In genomic region chr4:84673475-84674230, GRCh38 we compare ENCODE assay signal across 15 cellular contexts.
DNase-seq lines count a peak whose midpoint lies in the region; ATAC-seq, FAIRE-seq and TF ChIP-seq lines count a peak whose summit lies in the region.
"Had no signal": no experiment of that assay in that cellular context is flagged by ENCODE, and none has a peak within 500 bp of the region (broad histone marks: within the 10 kb centered on the region; RNA-seq: fewer than 3 reads in every experiment).

No MANE protein-coding gene starts in this region.

- ATAC-seq in gastroesophageal sphincter (no peak), GM21723 (IDR thresholded peaks at IDR 0.05; ENCODE audit: unreplicated experiment) (no peak)
- no peak for ATAC-seq in stimulated activated naive B cell treated with anti-CD40 and anti-IgM and Interleukin-4, amounts not matched to agents 10 μg/mL and 1 μg/mL and 100 μg/mL, for 72 hours (replicated peaks)

- no peaks in the 10 kb centered on the region for H3K9me3 Mint-ChIP-seq in nephron progenitor cell
- no peaks in the 10 kb centered on the region for H3K9me3 Mint-ChIP-seq in stimulated activated naive B cell treated with anti-CD40 and anti-IgM and Interleukin-4, amounts not matched to agents 10 μg/mL and 1 μg/mL and 100 μg/mL, for 72 hours
- H3K9me3 Mint-ChIP-seq: activated CD4-positive, alpha-beta T cell treated with anti-CD3 and anti-CD28 coated beads, Interleukin-2, amount 10 ng/mL, durations not matched to agents 7 days and 5 days had no signal

- TF ChIP-seq CTCF in nephron progenitor cell (IDR thresholded peaks at IDR 0.05) (no peak), gastroesophageal sphincter (IDR thresholded peaks at IDR 0.05) (no peak)

- peaks cover 0 to 93% of the 10 kb centered on the region in 2 donors for H3K36me3 ChIP-seq in gastroesophageal sphincter

- DNase-seq in AG20443 (ENCODE audit: low spot score), result peak; percentile 61
- DNase-seq in M059J (ENCODE audit: low read depth), result peak; percentile 90
- DNase-seq in dermis blood vessel endothelial cell, result peak; percentile 81
- DNase-seq in nephron progenitor cell, result no peak
- DNase-seq in GM19239 (ENCODE audit: insufficient read length, low spot score), result no peak
- DNase-seq in stimulated activated naive B cell treated with anti-CD40 and anti-IgM and Interleukin-4, amounts not matched to agents 10 μg/mL and 1 μg/mL and 100 μg/mL, for 72 hours, result no peak
- DNase-seq: activated CD4-positive, alpha-beta T cell treated with anti-CD3 and anti-CD28 coated beads, Interleukin-2, amount 10 ng/mL, durations not matched to agents 7 days and 5 days; activated naive CD4-positive, alpha-beta T cell; COR-L47; dorsolateral prefrontal cortex; NCI-H82; sigmoid colon; upper lobe of left lung had no signal

- H3K36me3 Mint-ChIP-seq in nephron progenitor cell (ENCODE audit: low read depth), result peaks cover 69% of the 10 kb centered on the region
- no peaks in the 10 kb centered on the region for H3K36me3 Mint-ChIP-seq in stimulated activated naive B cell treated with anti-CD40 and anti-IgM and Interleukin-4, amounts not matched to agents 10 μg/mL and 1 μg/mL and 100 μg/mL, for 72 hours

- H3K4me3 Mint-ChIP-seq in nephron progenitor cell, result no peak overlapping the region
- no peak overlapping the region for H3K4me3 Mint-ChIP-seq in stimulated activated naive B cell treated with anti-CD40 and anti-IgM and Interleukin-4, amounts not matched to agents 10 μg/mL and 1 μg/mL and 100 μg/mL, for 72 hours
- H3K4me3 Mint-ChIP-seq: activated CD4-positive, alpha-beta T cell treated with anti-CD3 and anti-CD28 coated beads, Interleukin-2, amount 10 ng/mL, durations not matched to agents 7 days and 5 days had no signal

- WGBS in gastroesophageal sphincter (ENCODE audit: low coverage in 1 of 2), 2 donors, result 9% methylated on average over 1 of the region's 1 CpG; no CpG with 5 or more reads in 1 of the 2 donors

- no peaks in the 10 kb centered on the region for H3K9me3 ChIP-seq in gastroesophageal sphincter
- H3K9me3 ChIP-seq: sigmoid colon, upper lobe of left lung had no signal

- TF ChIP-seq EP300 in gastroesophageal sphincter (IDR thresholded peaks at IDR 0.05), result no peak

- H3K27me3 ChIP-seq in gastroesophageal sphincter, result no peaks in the 10 kb centered on the region
- H3K27me3 ChIP-seq: dorsolateral prefrontal cortex, sigmoid colon, upper lobe of left lung had no signal

- H3K27ac Mint-ChIP-seq in nephron progenitor cell, result peak overlapping the region; percentile 59
- H3K27ac Mint-ChIP-seq in stimulated activated naive B cell treated with anti-CD40 and anti-IgM and Interleukin-4, amounts not matched to agents 10 μg/mL and 1 μg/mL and 100 μg/mL, for 72 hours, result no peak overlapping the region
- H3K27ac Mint-ChIP-seq: activated CD4-positive, alpha-beta T cell treated with anti-CD3 and anti-CD28 coated beads, Interleukin-2, amount 10 ng/mL, durations not matched to agents 7 days and 5 days had no signal

- no peak overlapping the region for H3K4me3 ChIP-seq in gastroesophageal sphincter
- H3K4me3 ChIP-seq: dorsolateral prefrontal cortex, sigmoid colon, upper lobe of left lung had no signal

- H3K4me1 ChIP-seq in gastroesophageal sphincter, result no peaks in the 10 kb centered on the region

- no peaks in the 10 kb centered on the region for H3K27me3 Mint-ChIP-seq in nephron progenitor cell (ENCODE audit: low read depth, poor library complexity)
- no peaks in the 10 kb centered on the region for H3K27me3 Mint-ChIP-seq in stimulated activated naive B cell treated with anti-CD40 and anti-IgM and Interleukin-4, amounts not matched to agents 10 μg/mL and 1 μg/mL and 100 μg/mL, for 72 hours
- H3K27me3 Mint-ChIP-seq: activated CD4-positive, alpha-beta T cell treated with anti-CD3 and anti-CD28 coated beads, Interleukin-2, amount 10 ng/mL, durations not matched to agents 7 days and 5 days had no signal

- no peak for FAIRE-seq in GM19239 (lab: Jason Lieb, UNC)

- no peak overlapping the region for H3K27ac ChIP-seq in gastroesophageal sphincter
- H3K27ac ChIP-seq: sigmoid colon, upper lobe of left lung had no signal

- TF ChIP-seq POLR2A in gastroesophageal sphincter (IDR thresholded peaks at IDR 0.05), result no peak

- peaks cover 7% of the 10 kb centered on the region for H3K4me1 Mint-ChIP-seq in nephron progenitor cell
- H3K4me1 Mint-ChIP-seq in stimulated activated naive B cell treated with anti-CD40 and anti-IgM and Interleukin-4, amounts not matched to agents 10 μg/mL and 1 μg/mL and 100 μg/mL, for 72 hours, result no peaks in the 10 kb centered on the region
- H3K4me1 Mint-ChIP-seq: activated CD4-positive, alpha-beta T cell treated with anti-CD3 and anti-CD28 coated beads, Interleukin-2, amount 10 ng/mL, durations not matched to agents 7 days and 5 days had no signal

Comparison
In these comparisons a context has a peak if more than half of its experiments do, and no peak if none do; other contexts are left out.
1. DNase-seq: peak in AG20443 (single experiment), M059J (single experiment) and dermis blood vessel endothelial cell (single experiment); none in nephron progenitor cell (single experiment), GM19239 (single experiment) and stimulated activated naive B cell treated with anti-CD40 and anti-IgM and Interleukin-4, amounts not matched to agents 10 μg/mL and 1 μg/mL and 100 μg/mL, for 72 hours (single experiment).